In the genomic region with DNA sequence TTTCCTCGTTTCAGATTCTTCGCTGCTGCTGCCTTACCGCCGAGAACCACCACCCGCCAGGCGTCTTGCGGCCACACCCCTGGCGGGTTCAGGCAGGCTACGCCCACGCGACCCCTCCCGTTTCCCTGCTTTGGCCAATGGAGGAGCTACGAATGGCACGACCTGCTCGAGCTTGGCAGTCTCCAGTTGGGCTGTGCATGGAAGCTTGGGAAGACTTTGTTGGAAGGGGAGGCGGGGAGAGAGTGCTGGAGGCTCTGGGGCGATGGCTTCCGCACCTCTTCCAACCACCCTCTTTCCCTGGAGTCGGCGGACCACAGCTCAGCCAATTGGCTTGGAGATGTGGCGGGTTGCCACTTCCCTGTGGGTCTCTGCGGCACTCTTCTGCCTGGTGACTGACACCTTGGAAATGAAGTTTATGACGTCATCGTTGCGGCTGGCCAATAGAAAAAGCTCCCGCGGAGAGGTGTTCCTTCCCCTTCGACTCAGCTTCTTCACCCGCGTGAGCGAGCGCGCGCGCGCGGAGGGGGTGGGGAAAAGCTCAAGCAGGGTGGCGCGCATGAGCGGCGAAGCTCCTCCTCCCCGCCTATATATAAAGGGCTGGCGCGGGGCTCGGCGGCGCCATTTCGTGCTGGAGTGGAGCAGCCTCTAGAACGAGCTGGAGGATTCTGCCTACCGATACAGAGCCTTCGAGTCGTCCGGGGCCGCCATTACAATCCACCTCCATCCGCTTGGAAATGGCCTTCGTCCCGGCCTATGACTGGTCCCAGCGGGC, we compare ENCODE assay signal across 8 cellular contexts. TPM values are rescaled to one million over a fixed set of nuclear protein-coding genes. Genes with fewer than 3 reads are reported as not detected.
A peak's percentile ranks its signal among the peaks of the same experiment; 100 is the strongest.
DNase-seq lines count a peak whose midpoint lies in the region; ATAC-seq and TF ChIP-seq lines count a peak whose summit lies in the region.

No MANE protein-coding gene starts in this region.

- H3K4me3 ChIP-seq in WERI-Rb-1 (ENCODE audit: low read depth, low read length) (peak overlapping the region; percentile 93), mammary epithelial cell (replicated peaks in 1 of 3; ENCODE audit: insufficient read depth in 1 of 3, low read depth in 2 of 3, low read length in 3 of 3) (peak overlapping the region; percentile 83 to 90 (median 89)), iPS-20b (ENCODE audit: low read length) (peak overlapping the region; percentile 85), skeletal muscle tissue (ENCODE audit: low read length in 3 of 3) (peak overlapping the region; percentile 86 to 100 (median 98))

- DNase-seq in AG08395 (ENCODE audit: low spot score), result peak; percentile 98
- DNase-seq in NCI-H2196 treated with DMSO at 0.1 percent for 48 hours (lab: John Stamatoyannopoulos, UW; ENCODE audit: unreplicated experiment), result peak; percentile 100
- DNase-seq in WERI-Rb-1, result peak; percentile 100
- DNase-seq in mammary epithelial cell, result peak; percentile 100

- H3K4me1 ChIP-seq in mammary epithelial cell (ENCODE audit: insufficient read depth, low read length) (peaks cover 24% of the 10 kb centered on the region), iPS-20b (ENCODE audit: insufficient read depth, low read length) (peaks cover 6% of the 10 kb centered on the region), skeletal muscle tissue (ENCODE audit: control insufficient read depth in 3 of 3, insufficient read depth in 3 of 3, low read length in 3 of 3) (peaks cover 27 to 41% (median 39%) of the 10 kb centered on the region in 3 donors)

- peak overlapping the region; percentile 100 for H3K9ac ChIP-seq in mammary epithelial cell (ENCODE audit: insufficient read depth, low read length)
- H3K9ac ChIP-seq in iPS-20b (ENCODE audit: low read depth, low read length), result peak overlapping the region; percentile 99
- peak overlapping the region; percentile 99 to 100 (median 100) for H3K9ac ChIP-seq in skeletal muscle tissue (ENCODE audit: low read depth in 1 of 3, low read length in 3 of 3)

- in situ Hi-C loops in mammary epithelial cell (cut with MboI; ENCODE audit: low sequenced_read_pairs in 2 of 2), result no loop called here

- CTCF ChIA-PET in mammary epithelial cell (lab: Charles Lee; ENCODE audit: low non-redundant PET), result interaction anchor here (0.6 to 1.1 kb wide), 3 partner anchors 13 to 100 kb away, joined by 3 to 8 read pairs (median 3); no protein-coding TSS in a partner anchor

- H3K9me3 ChIP-seq in WERI-Rb-1 (ENCODE audit: severe bottlenecking) (no peaks in the 10 kb centered on the region), mammary epithelial cell (replicated peaks; ENCODE audit: insufficient read depth, low read length) (no peaks in the 10 kb centered on the region), iPS-20b (ENCODE audit: insufficient read depth, low read depth, low read length) (no peaks in the 10 kb centered on the region), skeletal muscle tissue (ENCODE audit: control insufficient read depth in 3 of 3, low read length in 3 of 3) (no peaks in the 10 kb centered on the region)

- H3K36me3 ChIP-seq in WERI-Rb-1 (peaks cover 70% of the 10 kb centered on the region), mammary epithelial cell (ENCODE audit: insufficient read depth, low read length) (peaks cover 27% of the 10 kb centered on the region), iPS-20b (ENCODE audit: insufficient read depth, low read depth, low read length) (peaks cover 55% of the 10 kb centered on the region), skeletal muscle tissue (ENCODE audit: control insufficient read depth in 3 of 3, insufficient read depth in 3 of 3, low read length in 3 of 3) (peaks cover 32 to 47% (median 44%) of the 10 kb centered on the region in 3 donors)

- WGBS in mammary epithelial cell (ENCODE audit: low coverage, missing lambda C conversion rate), result under 1% methylated on average over 27 of the region's 58 CpGs

- BruUV-seq in mammary epithelial cell (replicated peaks; lab: Mats Ljungman, UMichigan), result no TSS peak

- intact Hi-C loops in mammary epithelial cell (cut with micrococcal nuclease), result loop anchor here (2.0 to 5.0 kb wide), 3 partner anchors 133 to 774 kb away; a partner anchor contains a TSS

- H3K27me3 ChIP-seq in WERI-Rb-1 (ENCODE audit: insufficient read depth, low read depth, severe bottlenecking), result no peaks in the 10 kb centered on the region
- H3K27me3 ChIP-seq in mammary epithelial cell (ENCODE audit: insufficient read depth, low read length), result no peaks in the 10 kb centered on the region
- no peaks in the 10 kb centered on the region for H3K27me3 ChIP-seq in iPS-20b (ENCODE audit: insufficient read depth, low read length)
- no peaks in the 10 kb centered on the region for H3K27me3 ChIP-seq in skeletal muscle tissue (ENCODE audit: control insufficient read depth in 3 of 3, insufficient read depth in 3 of 3, low read length in 3 of 3)

- ATAC-seq in GM18907 (IDR thresholded peaks at IDR 0.05; ENCODE audit: unreplicated experiment), result peak; percentile 47
- peak; percentile 36 for ATAC-seq in HG03139 (IDR thresholded peaks at IDR 0.05; ENCODE audit: unreplicated experiment)

- dilution Hi-C loops in mammary epithelial cell (cut with HindIII; ENCODE audit: low sequenced_read_pairs), result no loop called here

- no peak overlapping the region for H2AFZ ChIP-seq in mammary epithelial cell (ENCODE audit: low read depth, low read length)

- 0 out of 2 replicates have a peak, but pooled peaks have one; percentile 5 for TF ChIP-seq CTCF in WERI-Rb-1 (IDR thresholded peaks at IDR 0.05; ENCODE audit: low read depth, low read length)
- TF ChIP-seq CTCF in mammary epithelial cell (conservative IDR thresholded peaks at IDR 0.05 in 1 of 2, IDR thresholded peaks at IDR 0.05 in 1 of 2; ENCODE audit: extremely low read depth in 1 of 2, insufficient read depth in 1 of 2, low read depth in 1 of 2, low read length in 2 of 2), result no peak

- H3K27ac ChIP-seq in WERI-Rb-1 (peak overlapping the region; percentile 99), mammary epithelial cell (ENCODE audit: insufficient read depth, low read depth, low read length) (peak overlapping the region; percentile 99), iPS-20b (ENCODE audit: low read length) (peak overlapping the region; percentile 92), skeletal muscle tissue (ENCODE audit: low read depth, low read length) (peak overlapping the region; percentile 100)

- H3K79me2 ChIP-seq in mammary epithelial cell (ENCODE audit: insufficient read depth, low read length), result peaks cover 83% of the 10 kb centered on the region

- H4K20me1 ChIP-seq in mammary epithelial cell (ENCODE audit: insufficient read depth, low read length), result peaks cover 40% of the 10 kb centered on the region

- peak overlapping the region; percentile 77 for H3K4me2 ChIP-seq in mammary epithelial cell (ENCODE audit: insufficient read depth, low read depth, low read length)

RNA-seq across cellular contexts. Expression of a gene that starts 3.4 kb away (rescaled TPM):
- total RNA-seq in mammary epithelial cell (100 to 1,000 TPM; 114 to 245 TPM), skeletal muscle tissue (36.5 TPM)
- 122 TPM for polyA plus RNA-seq in mammary epithelial cell
- polyA minus RNA-seq in mammary epithelial cell, result 102 TPM

RNA-seq across cellular contexts. Expression of a gene that starts 18.9 kb away (rescaled TPM):
- total RNA-seq in mammary epithelial cell (1 to 10 TPM; 1.5 to 1.7 TPM), skeletal muscle tissue (6.3 TPM)
- polyA plus RNA-seq in mammary epithelial cell, result 1.7 TPM
- 6.2 TPM for polyA minus RNA-seq in mammary epithelial cell

RNA-seq across cellular contexts. Expression of a gene that starts 30.9 kb away (rescaled TPM):
- not detected for total RNA-seq in mammary epithelial cell
- 0.03 TPM for polyA plus RNA-seq in mammary epithelial cell
- not detected for polyA minus RNA-seq in mammary epithelial cell
- 6.3 TPM for total RNA-seq in skeletal muscle tissue

RNA-seq across cellular contexts. Expression of a gene that starts 37.6 kb away (rescaled TPM):
- total RNA-seq in mammary epithelial cell (under 1 TPM in 1 of 2 donors, not detected in 1; 0.33 TPM), skeletal muscle tissue (1.0 TPM)
- 0.18 TPM for polyA plus RNA-seq in mammary epithelial cell
- polyA minus RNA-seq in mammary epithelial cell, result not detected

Comparison
In these comparisons a context has a peak if more than half of its experiments do, and no peak if none do; other contexts are left out.
1. Peak in every context shown above with its lines: DNase-seq, ATAC-seq, H3K4me3 ChIP-seq and H3K27ac ChIP-seq.